In the genomic region with DNA sequence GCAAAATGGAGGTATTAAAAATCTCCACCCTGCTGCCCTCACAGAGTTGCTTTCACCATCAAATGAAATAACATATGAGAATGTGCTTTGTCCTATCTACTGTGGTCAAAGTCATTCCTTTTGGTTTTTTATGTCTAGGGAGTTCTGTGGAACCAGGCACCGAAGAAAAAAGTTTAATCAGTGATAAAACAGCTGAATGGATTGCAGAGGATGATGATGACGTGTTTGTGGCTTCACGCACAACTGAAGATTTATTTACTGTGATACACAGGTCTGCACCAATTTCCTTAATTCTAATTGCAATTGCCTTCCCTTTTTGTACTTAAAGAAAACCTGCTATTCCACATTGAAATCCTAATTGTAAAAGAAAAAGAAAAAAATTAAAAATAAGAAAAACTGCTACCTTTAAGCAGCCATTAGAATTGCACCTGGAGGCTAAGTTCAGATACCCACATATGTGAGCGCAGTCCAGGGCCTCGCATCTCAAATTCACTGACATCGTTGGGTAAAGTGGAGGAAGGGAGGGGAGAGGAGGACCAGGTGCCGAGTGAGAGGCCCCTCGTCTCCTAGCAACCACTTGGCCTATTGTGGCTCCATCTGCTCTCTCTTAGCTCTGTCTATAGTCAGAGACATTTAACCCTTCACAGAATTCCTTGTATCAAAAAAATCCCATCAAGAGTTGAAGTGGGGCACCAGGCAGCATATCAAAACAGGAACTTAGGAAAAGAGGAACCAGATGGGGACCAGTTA, we compare ENCODE assay signal across 11 cellular contexts. TPM values are rescaled to one million over a fixed set of nuclear protein-coding genes. Genes with fewer than 3 reads are reported as not detected.
DNase-seq lines count a peak whose midpoint lies in the region; ATAC-seq and TF ChIP-seq lines count a peak whose summit lies in the region.
"Had no signal": no experiment of that assay in that cellular context is flagged by ENCODE, and none has a peak within 500 bp of the region (broad histone marks: within the 10 kb centered on the region; RNA-seq: fewer than 3 reads in every experiment).

No MANE protein-coding gene starts in this region.

- H3K4me1 ChIP-seq in BLaER1 (peaks cover 8% of the 10 kb centered on the region), PC-9 (replicated peaks; ENCODE audit: insufficient read depth) (no peaks in the 10 kb centered on the region)

- DNase-seq in LHCN-M2 (ENCODE audit: low read depth) (peak; percentile 11), NCI-H2227 treated with DMSO at 0.1 percent for 48 hours (lab: John Stamatoyannopoulos, UW) (peak; percentile 97), PC-9 (no peak)
- DNase-seq in central memory CD8-positive, alpha-beta T cell (ENCODE audit: low spot score in 2 of 2): no peak
- no peak for DNase-seq in activated naive CD4-positive, alpha-beta T cell treated with Interleukin-2 at 50 U/mL for 16 hours
- DNase-seq: mucosa of descending colon; stimulated activated naive CD8-positive, alpha-beta T cell treated with anti-CD3 and anti-CD28 coated beads, Interleukin-15, Interleukin-2, amounts not matched to agents 100 U/mL and 50 U/mL, for 24 hours had no signal

- H3K9me3 Mint-ChIP-seq in central memory CD8-positive, alpha-beta T cell: no peaks in the 10 kb centered on the region

- H3K36me3 ChIP-seq in BLaER1 (no peaks in the 10 kb centered on the region), PC-9 (ENCODE audit: low read depth) (no peaks in the 10 kb centered on the region)

- peak overlapping the region; percentile 67 for H3K27ac Mint-ChIP-seq in central memory CD8-positive, alpha-beta T cell (ENCODE audit: low read depth)

- peak overlapping the region; percentile 15; the same call in 1 of the 2 replicates for H3K4me2 ChIP-seq in BLaER1
- H3K4me2 ChIP-seq in PC-9: no peak overlapping the region

- H3K9me2 ChIP-seq in PC-9 (ENCODE audit: insufficient read depth): no peaks in the 10 kb centered on the region

- H3K79me2 ChIP-seq in PC-9 (ENCODE audit: low read depth): no peaks in the 10 kb centered on the region

- no peaks in the 10 kb centered on the region for H3F3A ChIP-seq in PC-9 (ENCODE audit: insufficient read depth, low read depth)

- no peak for TF ChIP-seq CTCF in PC-9 (conservative IDR thresholded peaks at IDR 0.05)

- intact Hi-C loops in PC-9 (cut with micrococcal nuclease; ENCODE audit: unreplicated experiment): no loop called here

- H3K27me3 ChIP-seq in BLaER1: peaks cover 80% of the 10 kb centered on the region
- H3K27me3 ChIP-seq in PC-9 (ENCODE audit: insufficient read depth, low read depth): peaks cover 57% of the 10 kb centered on the region

- peak overlapping the region; percentile 6 for H3K4me3 Mint-ChIP-seq in central memory CD8-positive, alpha-beta T cell

- peaks cover 3% of the 10 kb centered on the region for H3K36me3 Mint-ChIP-seq in central memory CD8-positive, alpha-beta T cell (ENCODE audit: insufficient read depth)

- POLR2A ChIA-PET in PC-9 (lab: Charles Lee; ENCODE audit: unreplicated experiment): no interaction called here

- H3K27ac ChIP-seq in BLaER1: no peak overlapping the region
- no peak overlapping the region for H3K27ac ChIP-seq in PC-9

- H3K27me3 Mint-ChIP-seq in central memory CD8-positive, alpha-beta T cell: no peaks in the 10 kb centered on the region

- no peaks in the 10 kb centered on the region for H3K9me3 ChIP-seq in BLaER1
- H3K9me3 ChIP-seq in PC-9 (ENCODE audit: insufficient read depth, low read depth): no peaks in the 10 kb centered on the region
- H3K9me3 ChIP-seq: mucosa of descending colon had no signal

- H4K20me1 ChIP-seq in BLaER1 (no peaks in the 10 kb centered on the region; the same call in 1 of the 2 replicates), PC-9 (ENCODE audit: insufficient read depth) (no peaks in the 10 kb centered on the region)

- no peak overlapping the region for H3K4me3 ChIP-seq in BLaER1
- no peak overlapping the region for H3K4me3 ChIP-seq in PC-9
- H3K4me3 ChIP-seq: mucosa of descending colon had no signal

- CTCF ChIA-PET in PC-9 (lab: Charles Lee): no interaction called here

- H2AFZ ChIP-seq in PC-9: no peak overlapping the region

- peak; percentile 54 for ATAC-seq in central memory CD8-positive, alpha-beta T cell (replicated peaks; ENCODE audit: extremely low read depth, poor library complexity, severe bottlenecking)
- ATAC-seq in HG03097 (IDR thresholded peaks at IDR 0.05; ENCODE audit: low FRiP score, unreplicated experiment) (no peak), HG02973 (IDR thresholded peaks at IDR 0.05; ENCODE audit: unreplicated experiment) (no peak)
- ATAC-seq: mucosa of descending colon; Panc1; stimulated activated naive CD8-positive, alpha-beta T cell treated with anti-CD3 and anti-CD28 coated beads, Interleukin-15, Interleukin-2, amounts not matched to agents 100 U/mL and 50 U/mL, for 24 hours had no signal

- BruUV-seq in PC-9 (replicated peaks; lab: Mats Ljungman, UMichigan): no TSS peak

- H3K9ac ChIP-seq in BLaER1: no peak overlapping the region

- peaks cover 12% of the 10 kb centered on the region for H3K4me1 Mint-ChIP-seq in central memory CD8-positive, alpha-beta T cell

RNA-seq across cellular contexts. Expression of gene RTL5, which starts 10.6 kb away (rescaled TPM):
- 1.3 and 1.7 TPM in 2 replicates for total RNA-seq in LHCN-M2 (2014; rRNA removed)
- polyA plus RNA-seq in LHCN-M2 (2012): 4.8 TPM
- not detected in 2 replicates for total RNA-seq in PC-9 (2021)

RNA-seq across cellular contexts. Expression of gene PIN4, which starts 39.3 kb away (rescaled TPM):
- total RNA-seq in LHCN-M2 (2014; rRNA removed) (5.1 and 7.9 TPM in 2 replicates), PC-9 (2021) (5.8 and 9.7 TPM in 2 replicates)
- 23.0 TPM for polyA plus RNA-seq in LHCN-M2 (2012)

Comparison
In these comparisons a context has a peak if more than half of its experiments do, and no peak if none do; other contexts are left out.
1. DNase-seq: peak in LHCN-M2 (single experiment) and NCI-H2227 treated with DMSO at 0.1 percent for 48 hours (single experiment); none in central memory CD8-positive, alpha-beta T cell (0 of 2), activated naive CD4-positive, alpha-beta T cell treated with Interleukin-2 at 50 U/mL for 16 hours (single experiment) and PC-9 (0 of 2).